ENCODE assay signal across 18 cellular contexts in genomic region chr6:84791233-84791632, GRCh38. TPM values are rescaled to one million over a fixed set of nuclear protein-coding genes. Genes with fewer than 3 reads are reported as not detected.
DNase-seq lines count a peak whose midpoint lies in the region; FAIRE-seq and TF ChIP-seq lines count a peak whose summit lies in the region.
"Had no signal": no experiment of that assay in that cellular context is flagged by ENCODE, and none has a peak within 500 bp of the region (broad histone marks: within the 10 kb centered on the region; RNA-seq: fewer than 3 reads in every experiment).

No MANE protein-coding gene starts in this region.

- in situ Hi-C loops in KBM-7 (cut with MboI; ENCODE audit: low pct_unique_long_range_greater_than_20kb, low sequenced_read_pairs): no loop called here
- in situ Hi-C loops in SK-MEL-5 (cut with HindIII; ENCODE audit: low pct_unique_long_range_greater_than_20kb, low sequenced_read_pairs): no loop called here

- H3K36me3 ChIP-seq in BE2C: no peaks in the 10 kb centered on the region

- H3K4me1 ChIP-seq in BE2C: no peaks in the 10 kb centered on the region

- TF ChIP-seq CTCF in foreskin fibroblast (IDR thresholded peaks at IDR 0.05; ENCODE audit: low read depth, low read length): no peak
- TF ChIP-seq CTCF in D721Med (IDR thresholded peaks at IDR 0.05; ENCODE audit: insufficient read depth, missing control alignments): no peak
- no peak for TF ChIP-seq CTCF in BE2C (IDR thresholded peaks at IDR 0.05; ENCODE audit: low read depth, low read length)

- DNase-seq in CMK (ENCODE audit: low read depth) (peak; percentile 3), KBM-7 (peak; percentile 64), SK-MEL-5 (ENCODE audit: low read depth, low spot score) (peak; percentile 41), foreskin fibroblast (peak; percentile 75 to 83), D721Med (ENCODE audit: insufficient read length, low spot score) (no peak), BE2C (no peak), NCI-H2029 (lab: John Stamatoyannopoulos, UW) (no peak)
- DNase-seq in activated CD4-positive, alpha-beta T cell treated with anti-CD3 and anti-CD28 coated beads, Interleukin-2, amount 50 U/mL, for 1 hour: no peak
- DNase-seq: activated CD4-positive, alpha-beta T cell treated with anti-CD3 and anti-CD28 coated beads for 1 hour; activated T-cell treated with anti-CD3 and anti-CD28 coated beads, Interleukin-2, amount 50 U/mL, for 4 hours; amniotic stem cell; C1 segment of cervical spinal cord; H7; left cardiac atrium; right cardiac atrium; stimulated activated naive CD8-positive, alpha-beta T cell treated with anti-CD3 and anti-CD28 coated beads, Interleukin-15, amount 100 ng/mL, for 72 hours had no signal

- no peak for FAIRE-seq in D721Med (lab: Jason Lieb, UNC)
- FAIRE-seq: GM18507 had no signal

- H3K27me3 ChIP-seq in BE2C: no peaks in the 10 kb centered on the region

- no peaks in the 10 kb centered on the region for H3K9me3 ChIP-seq in BE2C

- no peak overlapping the region for H3K4me3 ChIP-seq in foreskin fibroblast (ENCODE audit: low read depth in 1 of 2, low read length in 2 of 2)
- no peak overlapping the region for H3K4me3 ChIP-seq in BE2C (ENCODE audit: low read depth, low read length)

RNA-seq across cellular contexts. Expression of gene TBX18, which starts 26.8 kb away (rescaled TPM):
- 10.1 and 13.4 TPM in 2 replicates for total RNA-seq in SK-MEL-5 (2014; rRNA removed; shearing (Covaris generic))
- polyA plus RNA-seq in SK-MEL-5 (2015; cell fraction: cytosol; rRNA removed): 13.7 and 19.8 TPM in 2 replicates
- 42.4 and 51.4 TPM in 2 replicates for polyA plus RNA-seq in SK-MEL-5 (2015; cell fraction: nucleus; rRNA removed)
- 0.22 TPM for polyA plus RNA-seq in BE2C (2012; ENCODE audit: insufficient read depth, insufficient read length, low read depth)
- total RNA-seq: activated T-cell treated with anti-CD3 and anti-CD28 coated beads, Interleukin-2, amount 50 U/mL, for 4 hours; natural killer cell treated with Interleukin-12 subunit alpha and Interleukin-12 subunit beta and Interleukin-15 and Interleukin-18, amount 100 ng/mL, for 72 hours had no signal

Comparison
In these comparisons a context has a peak if more than half of its experiments do, and no peak if none do; other contexts are left out.
1. DNase-seq: peak in CMK (single experiment), KBM-7 (single experiment), SK-MEL-5 (single experiment) and foreskin fibroblast (2 of 2); none in activated CD4-positive, alpha-beta T cell treated with anti-CD3 and anti-CD28 coated beads, Interleukin-2, amount 50 U/mL, for 1 hour (single experiment), D721Med (single experiment), BE2C (single experiment) and NCI-H2029 (single experiment).